ENCODE assay signal across 24 cellular contexts in genomic region chr2:207296265-207296948, GRCh38.
DNase-seq lines count a peak whose midpoint lies in the region; ATAC-seq and TF ChIP-seq lines count a peak whose summit lies in the region.
"Had no signal": no experiment of that assay in that cellular context is flagged by ENCODE, and none has a peak within 500 bp of the region (broad histone marks: within the 10 kb centered on the region; RNA-seq: fewer than 3 reads in every experiment).

No MANE protein-coding gene starts in this region.

- H3K27ac ChIP-seq in mammary epithelial cell (ENCODE audit: insufficient read depth, low read depth, low read length) = no peak overlapping the region
- no peak overlapping the region for H3K27ac ChIP-seq in breast epithelium
- no peak overlapping the region for H3K27ac ChIP-seq in upper lobe of right lung
- H3K27ac ChIP-seq in PC-3 (ENCODE audit: low read length) = no peak overlapping the region
- H3K27ac ChIP-seq: colonic mucosa, KMS-11 had no signal

- H4K20me1 ChIP-seq in mammary epithelial cell (ENCODE audit: insufficient read depth, low read length) = no peaks in the 10 kb centered on the region
- no peaks in the 10 kb centered on the region for H4K20me1 ChIP-seq in PC-3 (ENCODE audit: low read length)

- H3K79me2 ChIP-seq in mammary epithelial cell (ENCODE audit: insufficient read depth, low read length) = no peaks in the 10 kb centered on the region
- no peaks in the 10 kb centered on the region for H3K79me2 ChIP-seq in PC-3 (ENCODE audit: low read length)

- H3F3A ChIP-seq in PC-3 (ENCODE audit: low read length, unreplicated experiment) = no peaks in the 10 kb centered on the region

- POLR2A ChIA-PET in PC-3 (lab: Charles Lee; ENCODE audit: unreplicated experiment) = no interaction called here

- TF ChIP-seq POLR2A in breast epithelium (IDR thresholded peaks at IDR 0.05) = no peak

- BruUV-seq in mammary epithelial cell (replicated peaks; lab: Mats Ljungman, UMichigan) = no TSS peak
- BruUV-seq in PC-3 (replicated peaks; lab: Mats Ljungman, UMichigan) = no TSS peak

- H3K27me3 ChIP-seq in mammary epithelial cell (ENCODE audit: insufficient read depth, low read length) (no peaks in the 10 kb centered on the region), breast epithelium (no peaks in the 10 kb centered on the region), upper lobe of right lung (no peaks in the 10 kb centered on the region), PC-3 (ENCODE audit: low read length) (no peaks in the 10 kb centered on the region)
- H3K27me3 ChIP-seq: colonic mucosa, gastroesophageal sphincter had no signal

- H3K4me3 ChIP-seq in mammary epithelial cell (replicated peaks in 1 of 3; ENCODE audit: insufficient read depth in 1 of 3, low read depth in 2 of 3, low read length in 3 of 3) (no peak overlapping the region), breast epithelium (no peak overlapping the region), choroid plexus epithelial cell (ENCODE audit: low read depth, low read length) (no peak overlapping the region), upper lobe of right lung (no peak overlapping the region), PC-3 (ENCODE audit: low read length) (no peak overlapping the region)
- H3K4me3 ChIP-seq: colonic mucosa, gastroesophageal sphincter, smooth muscle cell had no signal

- H3K9ac ChIP-seq in mammary epithelial cell (ENCODE audit: insufficient read depth, low read length) (no peak overlapping the region), PC-3 (ENCODE audit: low read length) (no peak overlapping the region)
- H3K9ac ChIP-seq: KMS-11 had no signal

- ATAC-seq in left ventricle myocardium superior (peak; percentile 96), upper lobe of right lung (peak; percentile 70), PC-3 (no peak), GM18873 (IDR thresholded peaks at IDR 0.05; ENCODE audit: low FRiP score, unreplicated experiment) (no peak)
- ATAC-seq: esophagus mucosa, gastroesophageal sphincter had no signal

- TF ChIP-seq CTCF in mammary epithelial cell (conservative IDR thresholded peaks at IDR 0.05 in 1 of 2, IDR thresholded peaks at IDR 0.05 in 1 of 2; ENCODE audit: extremely low read depth in 1 of 2, insufficient read depth in 1 of 2, low read depth in 1 of 2, low read length in 2 of 2) = no peak
- no peak for TF ChIP-seq CTCF in breast epithelium (IDR thresholded peaks at IDR 0.05)
- no peak for TF ChIP-seq CTCF in choroid plexus epithelial cell (conservative IDR thresholded peaks at IDR 0.05; ENCODE audit: low read depth, low read length)
- no peak for TF ChIP-seq CTCF in upper lobe of right lung (IDR thresholded peaks at IDR 0.05)
- TF ChIP-seq CTCF in PC-3 (conservative IDR thresholded peaks at IDR 0.05; ENCODE audit: low read depth, low read length) = no peak

- intact Hi-C loops in mammary epithelial cell (cut with micrococcal nuclease) (no loop called here), breast epithelium (cut with DNase I; ENCODE audit: low total_unique reads) (loop anchor here (10.0 kb wide), 1 partner anchor 1602 kb away; no protein-coding TSS in a partner anchor), left ventricle myocardium superior (cut with micrococcal nuclease) (no loop called here), upper lobe of right lung (cut with DNase I) (no loop called here), PC-3 (cut with micrococcal nuclease) (no loop called here)

- in situ Hi-C loops in mammary epithelial cell (cut with MboI; ENCODE audit: low sequenced_read_pairs in 2 of 2) = no loop called here

- no peak overlapping the region for H3K4me2 ChIP-seq in mammary epithelial cell (ENCODE audit: insufficient read depth, low read depth, low read length)
- no peak overlapping the region for H3K4me2 ChIP-seq in PC-3 (ENCODE audit: low read length)
- H3K4me2 ChIP-seq: KMS-11, smooth muscle cell had no signal

- dilution Hi-C loops in mammary epithelial cell (cut with HindIII; ENCODE audit: low sequenced_read_pairs) = no loop called here

- 81% methylated on average over 3 of the region's 3 CpGs for WGBS in mammary epithelial cell (ENCODE audit: low coverage, missing lambda C conversion rate)

- no peaks in the 10 kb centered on the region for H3K36me3 ChIP-seq in mammary epithelial cell (ENCODE audit: insufficient read depth, low read length)
- H3K36me3 ChIP-seq in breast epithelium = no peaks in the 10 kb centered on the region
- no peaks in the 10 kb centered on the region for H3K36me3 ChIP-seq in upper lobe of right lung
- H3K36me3 ChIP-seq in PC-3 (ENCODE audit: low read depth, low read length) = no peaks in the 10 kb centered on the region
- H3K36me3 ChIP-seq: colonic mucosa, gastroesophageal sphincter had no signal

- no peaks in the 10 kb centered on the region for H3K9me2 ChIP-seq in PC-3 (replicated peaks; ENCODE audit: low read length)

- H2AFZ ChIP-seq in mammary epithelial cell (ENCODE audit: low read depth, low read length) = peak overlapping the region; percentile 31
- no peak overlapping the region for H2AFZ ChIP-seq in PC-3 (ENCODE audit: low read length)

- DNase-seq in mammary epithelial cell (no peak), breast epithelium (ENCODE audit: low spot score in 2 of 2) (no peak), choroid plexus epithelial cell (ENCODE audit: low read depth) (peak; percentile 22), left ventricle myocardium superior (no peak), upper lobe of right lung (no peak), NCI-H1048 (lab: John Stamatoyannopoulos, UW) (no peak), PC-3 (no peak)
- DNase-seq: activated B cell treated with CpG ODN at 0.5 μM for 24 hours; activated CD4-positive, alpha-beta memory T cell treated with anti-CD3 and anti-CD28 coated beads for 36 hours; activated naive CD8-positive, alpha-beta T cell treated with anti-CD3 and anti-CD28 coated beads for 36 hours; CD4-positive, alpha-beta T cell; colonic mucosa; DMS 273 treated with DMSO at 0.1 percent for 48 hours; effector memory CD4-positive, alpha-beta T cell; kidney; NCI-H187; stimulated activated CD4-positive, alpha-beta T cell treated with anti-CD3 and anti-CD28 coated beads, Interleukin-2, amount 100 ng/mL, for 24 hours; substantia nigra; T1000 had no signal

- CTCF ChIA-PET in mammary epithelial cell (lab: Charles Lee; ENCODE audit: low non-redundant PET) = no interaction called here
- CTCF ChIA-PET in PC-3 (lab: Charles Lee) = no interaction called here

- H3K4me1 ChIP-seq in mammary epithelial cell (ENCODE audit: insufficient read depth, low read length) = no peaks in the 10 kb centered on the region
- H3K4me1 ChIP-seq in breast epithelium = no peaks in the 10 kb centered on the region
- no peaks in the 10 kb centered on the region for H3K4me1 ChIP-seq in upper lobe of right lung
- no peaks in the 10 kb centered on the region for H3K4me1 ChIP-seq in PC-3 (ENCODE audit: insufficient read depth, low read length)
- H3K4me1 ChIP-seq: colonic mucosa had no signal

- H3K9me3 ChIP-seq in mammary epithelial cell (replicated peaks; ENCODE audit: insufficient read depth, low read length) (no peaks in the 10 kb centered on the region), breast epithelium (no peaks in the 10 kb centered on the region), upper lobe of right lung (no peaks in the 10 kb centered on the region), PC-3 (ENCODE audit: low read length) (no peaks in the 10 kb centered on the region)
- H3K9me3 ChIP-seq: colonic mucosa, gastroesophageal sphincter had no signal

Comparison
In these comparisons a context has a peak if more than half of its experiments do, and no peak if none do; other contexts are left out.
1. ATAC-seq: peak in left ventricle myocardium superior (single experiment) and upper lobe of right lung (single experiment); none in PC-3 (single experiment) and GM18873 (single experiment).